Comparison of ENCODE assay signal across 1 cellular context in the genomic region with DNA sequence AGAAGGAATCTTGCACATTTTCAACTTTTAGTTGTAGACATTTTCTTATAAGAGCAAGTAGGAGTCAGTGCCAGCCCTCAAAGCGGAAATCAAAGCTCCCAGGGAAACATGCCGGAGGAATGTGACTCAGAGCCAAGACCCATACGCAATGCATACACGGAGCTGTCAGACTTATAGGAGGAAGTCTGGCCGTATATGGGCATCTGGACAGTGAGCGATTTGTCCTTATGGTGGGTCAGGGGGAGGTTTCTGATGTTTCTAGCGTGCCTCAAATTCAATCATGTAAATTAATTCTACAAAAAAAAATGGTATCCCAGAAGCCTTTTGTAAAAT.
A peak's percentile ranks its signal among the peaks of the same experiment; 100 is the strongest.
TF ChIP-seq lines count a peak whose summit lies in the region.

No MANE protein-coding gene starts in this region.

TF ChIP-seq in IMR-90, 13 proteins besides CTCF, POLR2A, EP300 and RAD21 (continued from another document):
- TF ChIP-seq MXI1 (IDR thresholded peaks at IDR 0.05; ENCODE audit: borderline replicate concordance, low read depth, low read length) (peak; percentile 61; the same call in 1 of the 2 replicates), MAFK (IDR thresholded peaks at IDR 0.05; ENCODE audit: low read depth, low read length) (no peak), FOS (IDR thresholded peaks at IDR 0.05; ENCODE audit: low read depth, low read length) (peak; percentile 34; the same call in 1 of the 2 replicates), RCOR1 (IDR thresholded peaks at IDR 0.05; ENCODE audit: insufficient replicate concordance, low read length) (no peak), USF2 (IDR thresholded peaks at IDR 0.05; ENCODE audit: low read depth, low read length) (no peak), CHD1 (IDR thresholded peaks at IDR 0.05; ENCODE audit: low read depth, low read length) (no peak), RFX5 (IDR thresholded peaks at IDR 0.05; ENCODE audit: low read depth, low read length) (no peak)
- TF ChIP-seq, protein P1, sequence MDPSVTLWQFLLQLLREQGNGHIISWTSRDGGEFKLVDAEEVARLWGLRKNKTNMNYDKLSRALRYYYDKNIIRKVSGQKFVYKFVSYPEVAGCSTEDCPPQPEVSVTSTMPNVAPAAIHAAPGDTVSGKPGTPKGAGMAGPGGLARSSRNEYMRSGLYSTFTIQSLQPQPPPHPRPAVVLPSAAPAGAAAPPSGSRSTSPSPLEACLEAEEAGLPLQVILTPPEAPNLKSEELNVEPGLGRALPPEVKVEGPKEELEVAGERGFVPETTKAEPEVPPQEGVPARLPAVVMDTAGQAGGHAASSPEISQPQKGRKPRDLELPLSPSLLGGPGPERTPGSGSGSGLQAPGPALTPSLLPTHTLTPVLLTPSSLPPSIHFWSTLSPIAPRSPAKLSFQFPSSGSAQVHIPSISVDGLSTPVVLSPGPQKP (IDR thresholded peaks at IDR 0.05; ENCODE audit: borderline replicate concordance, low read depth, low read length) = peak; percentile 95
